ENCODE assay signal across 31 cellular contexts in the genomic region with DNA sequence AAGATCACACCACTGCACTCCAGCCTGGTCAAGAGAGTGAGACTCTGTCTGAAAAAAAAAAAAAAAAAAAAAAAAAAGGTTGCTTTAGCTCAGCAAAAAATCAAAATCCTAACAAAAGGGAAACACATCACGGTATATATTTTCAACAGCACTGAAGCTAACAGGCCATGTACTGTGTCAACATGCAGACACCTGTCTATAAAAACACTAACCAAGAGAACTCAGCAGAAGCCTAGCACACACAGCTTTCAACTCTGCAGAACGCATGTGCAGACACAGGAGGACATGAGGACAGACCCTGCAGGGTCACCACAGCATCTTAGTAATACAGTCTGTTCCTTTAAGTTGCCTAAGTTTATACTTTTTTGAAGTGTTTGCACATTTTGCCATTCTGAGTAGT. TPM values are rescaled to one million over a fixed set of nuclear protein-coding genes. Genes with fewer than 3 reads are reported as not detected.
DNase-seq lines count a peak whose midpoint lies in the region; ATAC-seq, FAIRE-seq and TF ChIP-seq lines count a peak whose summit lies in the region.
"Had no signal": no experiment of that assay in that cellular context is flagged by ENCODE, and none has a peak within 500 bp of the region (broad histone marks: within the 10 kb centered on the region; RNA-seq: fewer than 3 reads in every experiment).

No MANE protein-coding gene starts in this region.

- DNase-seq in NCI-H2107 treated with DMSO at 0.1 percent for 48 hours (lab: John Stamatoyannopoulos, UW; ENCODE audit: unreplicated experiment) (peak; percentile 17), NCI-H2107 (lab: John Stamatoyannopoulos, UW) (no peak), NCI-H146 treated with DMSO at 0.1 percent for 48 hours (lab: John Stamatoyannopoulos, UW; ENCODE audit: unreplicated experiment) (peak; percentile 74), SHP77 treated with DMSO at 0.1 percent for 48 hours (lab: John Stamatoyannopoulos, UW) (peak; percentile 11), nephron progenitor cell (no peak), kidney (no peak)
- DNase-seq: activated CD4-positive, alpha-beta T cell treated with anti-CD3 and anti-CD28 coated beads for 36 hours; activated CD8-positive, alpha-beta memory T cell treated with anti-CD3 and anti-CD28 coated beads, Interleukin-2, amount 50 U/mL, for 48 hours; activated CD8-positive, alpha-beta T cell treated with anti-CD3 and anti-CD28 coated beads for 36 hours; activated naive CD4-positive, alpha-beta T cell treated with Interleukin-2 at 50 U/mL for 16 hours; Calu3; central memory CD4-positive, alpha-beta T cell; effector memory CD8-positive, alpha-beta T cell; EL; erythroblast; naive thymus-derived CD4-positive, alpha-beta T cell; NCI-H1048; NCI-H2081 treated with DMSO at 0.1 percent for 48 hours; NCI-H526 treated with DMSO at 0.1 percent for 48 hours; sigmoid colon; SJCRH30; stimulated activated CD4-positive, alpha-beta T cell treated with anti-CD3 and anti-CD28 coated beads, Interleukin-4, amount 100 ng/mL, for 24 hours; SW 1271 had no signal

- peak overlapping the region; percentile 69 for H3K27ac Mint-ChIP-seq in nephron progenitor cell
- no peak overlapping the region for H3K27ac Mint-ChIP-seq in stimulated activated memory B cell treated with anti-CD40 and anti-IgM and Interleukin-4, amounts not matched to agents 10 μg/mL and 1 μg/mL and 100 μg/mL, for 72 hours
- H3K27ac Mint-ChIP-seq: activated CD4-positive, alpha-beta T cell treated with anti-CD3 and anti-CD28 coated beads for 36 hours; activated CD8-positive, alpha-beta T cell treated with anti-CD3 and anti-CD28 coated beads for 36 hours; activated T-helper 1 cell treated with anti-CD3 and anti-CD28 coated beads, Interleukin-12 subunit alpha, Interleukin-12 subunit beta, Interleukin-2, Interleukin-4 antibody, amounts not matched to agents 30 ng/mL and 10 ng/mL and 1 ng/mL, durations not matched to agents 14 hours and 24 hours and 36 hours; effector memory CD8-positive, alpha-beta T cell; naive thymus-derived CD4-positive, alpha-beta T cell had no signal

- H3K4me3 ChIP-seq in kidney (ENCODE audit: low read length in 2 of 2): no peak overlapping the region
- H3K4me3 ChIP-seq: A549, prostate gland, sigmoid colon, SJCRH30, tibial nerve had no signal

- H3K4me3 Mint-ChIP-seq in nephron progenitor cell: no peak overlapping the region
- H3K4me3 Mint-ChIP-seq in stimulated activated memory B cell treated with anti-CD40 and anti-IgM and Interleukin-4, amounts not matched to agents 10 μg/mL and 1 μg/mL and 100 μg/mL, for 72 hours: no peak overlapping the region
- H3K4me3 Mint-ChIP-seq: activated CD4-positive, alpha-beta T cell treated with anti-CD3 and anti-CD28 coated beads for 36 hours; activated CD8-positive, alpha-beta T cell treated with anti-CD3 and anti-CD28 coated beads for 36 hours; activated T-helper 1 cell treated with anti-CD3 and anti-CD28 coated beads, Interleukin-12 subunit alpha, Interleukin-12 subunit beta, Interleukin-2, Interleukin-4 antibody, amounts not matched to agents 30 ng/mL and 10 ng/mL and 1 ng/mL, durations not matched to agents 14 hours and 24 hours and 36 hours; effector memory CD8-positive, alpha-beta T cell; mesothelial cell of epicardium; naive thymus-derived CD4-positive, alpha-beta T cell had no signal

- H3K9me3 Mint-ChIP-seq in nephron progenitor cell: peaks cover 4% of the 10 kb centered on the region
- no peaks in the 10 kb centered on the region for H3K9me3 Mint-ChIP-seq in stimulated activated memory B cell treated with anti-CD40 and anti-IgM and Interleukin-4, amounts not matched to agents 10 μg/mL and 1 μg/mL and 100 μg/mL, for 72 hours
- H3K9me3 Mint-ChIP-seq: activated CD8-positive, alpha-beta T cell treated with anti-CD3 and anti-CD28 coated beads for 36 hours; activated T-helper 1 cell treated with anti-CD3 and anti-CD28 coated beads, Interleukin-12 subunit alpha, Interleukin-12 subunit beta, Interleukin-2, Interleukin-4 antibody, amounts not matched to agents 30 ng/mL and 10 ng/mL and 1 ng/mL, durations not matched to agents 14 hours and 24 hours and 36 hours; effector memory CD8-positive, alpha-beta T cell; naive thymus-derived CD4-positive, alpha-beta T cell had no signal

- no peak for ATAC-seq in stimulated activated memory B cell treated with anti-CD40 and anti-IgM and Interleukin-4, amounts not matched to agents 10 μg/mL and 1 μg/mL and 100 μg/mL, for 72 hours
- no peak for ATAC-seq in GM19351 (IDR thresholded peaks at IDR 0.05; ENCODE audit: unreplicated experiment)
- ATAC-seq: activated CD4-positive, alpha-beta T cell treated with anti-CD3 and anti-CD28 coated beads for 36 hours; activated CD8-positive, alpha-beta T cell treated with anti-CD3 and anti-CD28 coated beads for 36 hours; effector memory CD8-positive, alpha-beta T cell; naive thymus-derived CD4-positive, alpha-beta T cell had no signal

- peaks cover 43% of the 10 kb centered on the region for H3K4me1 Mint-ChIP-seq in nephron progenitor cell
- H3K4me1 Mint-ChIP-seq in stimulated activated memory B cell treated with anti-CD40 and anti-IgM and Interleukin-4, amounts not matched to agents 10 μg/mL and 1 μg/mL and 100 μg/mL, for 72 hours: no peaks in the 10 kb centered on the region

- no peak overlapping the region for H3K9ac ChIP-seq in kidney (ENCODE audit: low read length in 2 of 2)

- FAIRE-seq in kidney (lab: Jason Lieb, UNC): no peak
- FAIRE-seq: A549, H54 had no signal

- H3K36me3 ChIP-seq in kidney (ENCODE audit: control insufficient read depth in 1 of 2, insufficient read depth in 2 of 2, low read length in 2 of 2): no peaks in the 10 kb centered on the region
- H3K36me3 ChIP-seq: prostate gland, sigmoid colon, tibial nerve had no signal

- no peaks in the 10 kb centered on the region for H3K27me3 Mint-ChIP-seq in nephron progenitor cell (ENCODE audit: low read depth, poor library complexity)
- peaks cover 9% of the 10 kb centered on the region for H3K27me3 Mint-ChIP-seq in stimulated activated memory B cell treated with anti-CD40 and anti-IgM and Interleukin-4, amounts not matched to agents 10 μg/mL and 1 μg/mL and 100 μg/mL, for 72 hours
- H3K27me3 Mint-ChIP-seq: activated CD4-positive, alpha-beta T cell treated with anti-CD3 and anti-CD28 coated beads for 36 hours; activated CD8-positive, alpha-beta T cell treated with anti-CD3 and anti-CD28 coated beads for 36 hours; naive thymus-derived CD4-positive, alpha-beta T cell had no signal

- H3K4me1 ChIP-seq in kidney (ENCODE audit: control insufficient read depth in 1 of 2, insufficient read depth in 1 of 2, low read depth in 1 of 2, low read length in 2 of 2): peaks cover 6 to 20% of the 10 kb centered on the region in 2 donors
- H3K4me1 ChIP-seq: prostate gland had no signal

- TF ChIP-seq CTCF in nephron progenitor cell (IDR thresholded peaks at IDR 0.05): no peak
- no peak for TF ChIP-seq CTCF in kidney (IDR thresholded peaks at IDR 0.05; ENCODE audit: borderline replicate concordance, extremely low read depth, insufficient read depth)

- H3K9me3 ChIP-seq in kidney (ENCODE audit: control insufficient read depth in 1 of 2, low read length in 2 of 2): no peaks in the 10 kb centered on the region
- H3K9me3 ChIP-seq: A549, prostate gland, sigmoid colon, SJCRH30, tibial nerve had no signal

- no peak overlapping the region for H3K27ac ChIP-seq in kidney (ENCODE audit: low read depth in 2 of 2, low read length in 2 of 2)
- H3K27ac ChIP-seq: A549, sigmoid colon, SJCRH30, tibial nerve had no signal

- intact Hi-C loops in kidney (cut with DNase I): no loop called here

- peaks cover 76% of the 10 kb centered on the region for H3K36me3 Mint-ChIP-seq in nephron progenitor cell (ENCODE audit: low read depth)
- no peaks in the 10 kb centered on the region for H3K36me3 Mint-ChIP-seq in stimulated activated memory B cell treated with anti-CD40 and anti-IgM and Interleukin-4, amounts not matched to agents 10 μg/mL and 1 μg/mL and 100 μg/mL, for 72 hours

RNA-seq across cellular contexts. Expression of a gene that starts 13.5 kb away (rescaled TPM):
- total RNA-seq in kidney: 25.2 TPM
- 23.4 TPM for polyA plus RNA-seq in kidney (ENCODE audit: insufficient read depth, low read depth, low replicate concordance)

RNA-seq across cellular contexts. Expression of a gene that starts 52.0 kb away (rescaled TPM):
- 5.1 TPM for total RNA-seq in kidney
- 3.4 TPM for polyA plus RNA-seq in kidney (ENCODE audit: insufficient read depth, low read depth, low replicate concordance)

Comparison
In these comparisons a context has a peak if more than half of its experiments do, and no peak if none do; other contexts are left out.
1. DNase-seq: peak in NCI-H2107 treated with DMSO at 0.1 percent for 48 hours (single experiment), NCI-H146 treated with DMSO at 0.1 percent for 48 hours (single experiment) and SHP77 treated with DMSO at 0.1 percent for 48 hours (single experiment); none in NCI-H2107 (single experiment), nephron progenitor cell (single experiment) and kidney (single experiment).